ENCODE assay signal across 1 cellular context in genomic region chr1:155989242-155989991, GRCh38.
TF ChIP-seq lines count a peak whose summit lies in the region.

No MANE protein-coding gene starts in this region.

TF ChIP-seq in K562, 482 proteins besides CTCF, POLR2A, EP300 and RAD21 (continues in another document):
- TF ChIP-seq RAD51 (IDR thresholded peaks at IDR 0.05; ENCODE audit: borderline replicate concordance, low read depth) = no peak
- no peak for TF ChIP-seq ZNF384 (IDR thresholded peaks at IDR 0.05; ENCODE audit: low read depth, low read length)
- 0 out of 4 replicates have a peak, but pooled peaks of 1 of the 2 experiments have one; percentile 24 for TF ChIP-seq RCOR1 (IDR thresholded peaks at IDR 0.05; ENCODE audit: borderline replicate concordance in 1 of 2, low read depth in 2 of 2, low read length in 2 of 2)
- TF ChIP-seq BACH1 (tag; IDR thresholded peaks at IDR 0.05) = no peak
- TF ChIP-seq POLR2G (IDR thresholded peaks at IDR 0.05; ENCODE audit: low read depth, low read length) = no peak
- peak; percentile 97 for TF ChIP-seq SMC3 (conservative IDR thresholded peaks at IDR 0.05; ENCODE audit: insufficient read depth, low read depth, low read length)
- no peak for TF ChIP-seq ETV1 (tag; conservative IDR thresholded peaks at IDR 0.05; ENCODE audit: low read depth)
- TF ChIP-seq, protein P1, sequence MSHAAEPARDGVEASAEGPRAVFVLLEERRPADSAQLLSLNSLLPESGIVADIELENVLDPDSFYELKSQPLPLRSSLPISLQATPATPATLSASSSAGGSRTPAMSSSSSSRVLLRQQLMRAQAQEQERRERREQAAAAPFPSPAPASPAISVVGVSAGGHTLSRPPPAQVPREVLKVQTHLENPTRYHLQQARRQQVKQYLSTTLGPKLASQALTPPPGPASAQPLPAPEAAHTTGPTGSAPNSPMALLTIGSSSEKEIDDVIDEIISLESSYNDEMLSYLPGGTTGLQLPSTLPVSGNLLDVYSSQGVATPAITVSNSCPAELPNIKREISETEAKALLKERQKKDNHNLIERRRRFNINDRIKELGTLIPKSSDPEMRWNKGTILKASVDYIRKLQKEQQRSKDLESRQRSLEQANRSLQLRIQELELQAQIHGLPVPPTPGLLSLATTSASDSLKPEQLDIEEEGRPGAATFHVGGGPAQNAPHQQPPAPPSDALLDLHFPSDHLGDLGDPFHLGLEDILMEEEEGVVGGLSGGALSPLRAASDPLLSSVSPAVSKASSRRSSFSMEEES (CRISPR knock-in tag; IDR thresholded peaks at IDR 0.05) = no peak
- TF ChIP-seq SETDB1 (IDR thresholded peaks at IDR 0.05; ENCODE audit: low read length) = no peak
- TF ChIP-seq PHB2 (IDR thresholded peaks at IDR 0.05; ENCODE audit: low read depth) = no peak
- 0 out of 2 replicates have a peak, but pooled peaks have one; percentile 31 for TF ChIP-seq KLF16 (IDR thresholded peaks at IDR 0.05)
- TF ChIP-seq STAG1 (CRISPR knock-in tag; IDR thresholded peaks at IDR 0.05; ENCODE audit: borderline replicate concordance) = peak; percentile 91
- peak; percentile 67; the same call in 1 of the 2 replicates for TF ChIP-seq MYNN (IDR thresholded peaks at IDR 0.05)
- no peak for TF ChIP-seq MYNN (CRISPR knock-in tag; IDR thresholded peaks at IDR 0.05)
- TF ChIP-seq DEAF1 (CRISPR knock-in tag; IDR thresholded peaks at IDR 0.05) = peak; percentile 87
- TF ChIP-seq MAFK (IDR thresholded peaks at IDR 0.05; ENCODE audit: low read length) = 0 out of 2 replicates have a peak, but pooled peaks have one; percentile 2
- TF ChIP-seq ZC3H4 (CRISPR knock-in tag; IDR thresholded peaks at IDR 0.05; ENCODE audit: borderline replicate concordance) = peak; percentile 64; the same call in 1 of the 2 replicates
- TF ChIP-seq NFATC3 (IDR thresholded peaks at IDR 0.05) = no peak
- no peak for TF ChIP-seq KAT7 (CRISPR knock-in tag; IDR thresholded peaks at IDR 0.05; ENCODE audit: borderline replicate concordance)
- TF ChIP-seq ADNP (tag; IDR thresholded peaks at IDR 0.05) = no peak
- no peak for TF ChIP-seq ZBTB17 (CRISPR knock-in tag; IDR thresholded peaks at IDR 0.05)
- no peak for TF ChIP-seq SMARCB1 (IDR thresholded peaks at IDR 0.05; ENCODE audit: insufficient read length, low read depth)
- TF ChIP-seq HINFP (tag; conservative IDR thresholded peaks at IDR 0.05; ENCODE audit: low read depth) = no peak
- TF ChIP-seq, protein P2, sequence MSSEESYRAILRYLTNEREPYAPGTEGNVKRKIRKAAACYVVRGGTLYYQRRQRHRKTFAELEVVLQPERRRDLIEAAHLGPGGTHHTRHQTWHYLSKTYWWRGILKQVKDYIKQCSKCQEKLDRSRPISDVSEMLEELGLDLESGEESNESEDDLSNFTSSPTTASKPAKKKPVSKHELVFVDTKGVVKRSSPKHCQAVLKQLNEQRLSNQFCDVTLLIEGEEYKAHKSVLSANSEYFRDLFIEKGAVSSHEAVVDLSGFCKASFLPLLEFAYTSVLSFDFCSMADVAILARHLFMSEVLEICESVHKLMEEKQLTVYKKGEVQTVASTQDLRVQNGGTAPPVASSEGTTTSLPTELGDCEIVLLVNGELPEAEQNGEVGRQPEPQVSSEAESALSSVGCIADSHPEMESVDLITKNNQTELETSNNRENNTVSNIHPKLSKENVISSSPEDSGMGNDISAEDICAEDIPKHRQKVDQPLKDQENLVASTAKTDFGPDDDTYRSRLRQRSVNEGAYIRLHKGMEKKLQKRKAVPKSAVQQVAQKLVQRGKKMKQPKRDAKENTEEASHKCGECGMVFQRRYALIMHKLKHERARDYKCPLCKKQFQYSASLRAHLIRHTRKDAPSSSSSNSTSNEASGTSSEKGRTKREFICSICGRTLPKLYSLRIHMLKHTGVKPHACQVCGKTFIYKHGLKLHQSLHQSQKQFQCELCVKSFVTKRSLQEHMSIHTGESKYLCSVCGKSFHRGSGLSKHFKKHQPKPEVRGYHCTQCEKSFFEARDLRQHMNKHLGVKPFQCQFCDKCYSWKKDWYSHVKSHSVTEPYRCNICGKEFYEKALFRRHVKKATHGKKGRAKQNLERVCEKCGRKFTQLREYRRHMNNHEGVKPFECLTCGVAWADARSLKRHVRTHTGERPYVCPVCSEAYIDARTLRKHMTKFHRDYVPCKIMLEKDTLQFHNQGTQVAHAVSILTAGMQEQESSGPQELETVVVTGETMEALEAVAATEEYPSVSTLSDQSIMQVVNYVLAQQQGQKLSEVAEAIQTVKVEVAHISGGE (CRISPR knock-in tag; IDR thresholded peaks at IDR 0.05) = no peak
- TF ChIP-seq GABPB1 (CRISPR knock-in tag; IDR thresholded peaks at IDR 0.05) = peak; percentile 59
- TF ChIP-seq NBN (IDR thresholded peaks at IDR 0.05; ENCODE audit: low read depth) = no peak
- TF ChIP-seq FOXP1 (CRISPR knock-in tag; IDR thresholded peaks at IDR 0.05) = 0 out of 2 replicates have a peak, but pooled peaks have one; percentile 14
- TF ChIP-seq HMG20B (CRISPR knock-in tag; IDR thresholded peaks at IDR 0.05) = no peak
- TF ChIP-seq ZNF592 (IDR thresholded peaks at IDR 0.05) = 0 out of 2 replicates have a peak, but pooled peaks have one; percentile 18
- no peak for TF ChIP-seq EWSR1 (IDR thresholded peaks at IDR 0.05; ENCODE audit: borderline replicate concordance, low read depth, partially characterized antibody)
- no peak for TF ChIP-seq DPF2 (IDR thresholded peaks at IDR 0.05)
- peak; percentile 68; the same call in 1 of the 2 replicates for TF ChIP-seq XRCC5 (IDR thresholded peaks at IDR 0.05; ENCODE audit: low read depth, low read length)
- TF ChIP-seq ARID2 (IDR thresholded peaks at IDR 0.05) = peak; percentile 71; the same call in 1 of the 2 replicates
- TF ChIP-seq SNRNP70 (optimal IDR thresholded peaks at IDR 0.05; ENCODE audit: low read depth, low read length) = no peak
- TF ChIP-seq AFF1 (IDR thresholded peaks at IDR 0.05; ENCODE audit: low read depth in 1 of 2, partially characterized antibody in 2 of 2) = no peak
- TF ChIP-seq ZNF764 (CRISPR knock-in tag; IDR thresholded peaks at IDR 0.05; ENCODE audit: low read depth) = no peak
- TF ChIP-seq, protein P3, sequence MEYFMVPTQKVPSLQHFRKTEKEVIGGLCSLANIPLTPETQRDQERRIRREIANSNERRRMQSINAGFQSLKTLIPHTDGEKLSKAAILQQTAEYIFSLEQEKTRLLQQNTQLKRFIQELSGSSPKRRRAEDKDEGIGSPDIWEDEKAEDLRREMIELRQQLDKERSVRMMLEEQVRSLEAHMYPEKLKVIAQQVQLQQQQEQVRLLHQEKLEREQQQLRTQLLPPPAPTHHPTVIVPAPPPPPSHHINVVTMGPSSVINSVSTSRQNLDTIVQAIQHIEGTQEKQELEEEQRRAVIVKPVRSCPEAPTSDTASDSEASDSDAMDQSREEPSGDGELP (CRISPR knock-in tag; IDR thresholded peaks at IDR 0.05; ENCODE audit: borderline replicate concordance) = peak; percentile 55; the same call in 1 of the 2 replicates
- no peak for TF ChIP-seq ZBTB1 (CRISPR knock-in tag; IDR thresholded peaks at IDR 0.05; ENCODE audit: borderline replicate concordance, low read depth)
- peak; percentile 65; the same call in 1 of the 2 replicates for TF ChIP-seq RB1 (IDR thresholded peaks at IDR 0.05; ENCODE audit: low read depth)
- TF ChIP-seq, protein P4, sequence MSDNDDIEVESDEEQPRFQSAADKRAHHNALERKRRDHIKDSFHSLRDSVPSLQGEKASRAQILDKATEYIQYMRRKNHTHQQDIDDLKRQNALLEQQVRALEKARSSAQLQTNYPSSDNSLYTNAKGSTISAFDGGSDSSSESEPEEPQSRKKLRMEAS (CRISPR knock-in tag; IDR thresholded peaks at IDR 0.05) = peak; percentile 37; the same call in 1 of the 2 replicates
- TF ChIP-seq JUND (IDR thresholded peaks at IDR 0.05; ENCODE audit: borderline replicate concordance, low read depth, low read length) = peak; percentile 44
- no peak for TF ChIP-seq JUND (tag; IDR thresholded peaks at IDR 0.05; ENCODE audit: borderline replicate concordance, low read depth, low read length)
- no peak for TF ChIP-seq PURB (CRISPR knock-in tag; IDR thresholded peaks at IDR 0.05; ENCODE audit: low read depth)
- TF ChIP-seq NR2C2 (CRISPR knock-in tag; IDR thresholded peaks at IDR 0.05) = 0 out of 2 replicates have a peak, but pooled peaks have one; percentile 32
- TF ChIP-seq NR2C2 (tag; IDR thresholded peaks at IDR 0.05) = no peak
- TF ChIP-seq ZNF24 (IDR thresholded peaks at IDR 0.05) = 0 out of 2 replicates have a peak, but pooled peaks have one; percentile 12
- TF ChIP-seq TCF7 (IDR thresholded peaks at IDR 0.05; ENCODE audit: borderline replicate concordance) = no peak
- TF ChIP-seq SAFB2 (IDR thresholded peaks at IDR 0.05; ENCODE audit: borderline replicate concordance, low read depth, low read length, severe bottlenecking) = no peak
- TF ChIP-seq CREM (IDR thresholded peaks at IDR 0.05; ENCODE audit: low read depth) = no peak
